In genomic region chr3:112958749-112959560, GRCh38 we compare ENCODE assay signal across 11 cellular contexts. TPM values are rescaled to one million over a fixed set of nuclear protein-coding genes. Genes with fewer than 3 reads are reported as not detected.
DNase-seq lines count a peak whose midpoint lies in the region; ATAC-seq and TF ChIP-seq lines count a peak whose summit lies in the region.
"Had no signal": no experiment of that assay in that cellular context is flagged by ENCODE, and none has a peak within 500 bp of the region (broad histone marks: within the 10 kb centered on the region; RNA-seq: fewer than 3 reads in every experiment).

No MANE protein-coding gene starts in this region.

- H3K27ac ChIP-seq in CD4-positive, CD25-positive, alpha-beta regulatory T cell (ENCODE audit: insufficient read depth, low read length, poor library complexity, severe bottlenecking) = no peak overlapping the region
- no peak overlapping the region for H3K27ac ChIP-seq in psoas muscle

- peaks cover 6 to 20% (median 13%) of the 10 kb centered on the region in 4 donors for H3K4me1 Mint-ChIP-seq in CD4-positive, CD25-positive, alpha-beta regulatory T cell
- peaks cover 24% of the 10 kb centered on the region for H3K4me1 Mint-ChIP-seq in activated naive CD8-positive, alpha-beta T cell treated with anti-CD3 and anti-CD28 coated beads, Interleukin-2, amount 50 U/mL, for 24 hours
- H3K4me1 Mint-ChIP-seq: endodermal cell had no signal

- peak overlapping the region in 3 of 4 donors; percentile 52 to 64 (median 63) for H3K4me3 Mint-ChIP-seq in CD4-positive, CD25-positive, alpha-beta regulatory T cell
- H3K4me3 Mint-ChIP-seq in activated naive CD8-positive, alpha-beta T cell treated with anti-CD3 and anti-CD28 coated beads, Interleukin-2, amount 50 U/mL, for 24 hours = peak overlapping the region; percentile 65
- H3K4me3 Mint-ChIP-seq: endodermal cell had no signal

- peak overlapping the region; percentile 63 for H3K4me3 ChIP-seq in CD4-positive, CD25-positive, alpha-beta regulatory T cell (ENCODE audit: low read depth, low read length)
- H3K4me3 ChIP-seq in HAP-1 (no peak overlapping the region), psoas muscle (no peak overlapping the region)

- H3K36me3 ChIP-seq in CD4-positive, CD25-positive, alpha-beta regulatory T cell (ENCODE audit: control insufficient read depth, insufficient read depth, low read length) = peaks cover 2% of the 10 kb centered on the region
- H3K36me3 ChIP-seq in HAP-1 (replicated peaks) = no peaks in the 10 kb centered on the region
- H3K36me3 ChIP-seq in psoas muscle (ENCODE audit: insufficient read depth in 1 of 2, low read depth in 1 of 2) = no peaks in the 10 kb centered on the region

- H3K27ac Mint-ChIP-seq in CD4-positive, CD25-positive, alpha-beta regulatory T cell = no peak overlapping the region
- peak overlapping the region; percentile 53 for H3K27ac Mint-ChIP-seq in activated naive CD8-positive, alpha-beta T cell treated with anti-CD3 and anti-CD28 coated beads, Interleukin-2, amount 50 U/mL, for 24 hours
- H3K27ac Mint-ChIP-seq: endodermal cell had no signal

- H3K27me3 Mint-ChIP-seq in CD4-positive, CD25-positive, alpha-beta regulatory T cell = peaks cover 6% of the 10 kb centered on the region
- no peaks in the 10 kb centered on the region for H3K27me3 Mint-ChIP-seq in activated naive CD8-positive, alpha-beta T cell treated with anti-CD3 and anti-CD28 coated beads, Interleukin-2, amount 50 U/mL, for 24 hours

- no peaks in the 10 kb centered on the region for H3K27me3 ChIP-seq in CD4-positive, CD25-positive, alpha-beta regulatory T cell (ENCODE audit: control insufficient read depth, insufficient read depth, low read length)
- H3K27me3 ChIP-seq in HAP-1 (ENCODE audit: low read depth) = no peaks in the 10 kb centered on the region
- no peaks in the 10 kb centered on the region for H3K27me3 ChIP-seq in psoas muscle (ENCODE audit: insufficient read depth in 3 of 3, low read length in 2 of 3)

- no peaks in the 10 kb centered on the region for H3K4me1 ChIP-seq in CD4-positive, CD25-positive, alpha-beta regulatory T cell (ENCODE audit: control insufficient read depth, insufficient read depth, low read length, poor library complexity, severe bottlenecking)
- peaks cover 6% of the 10 kb centered on the region for H3K4me1 ChIP-seq in HAP-1
- no peaks in the 10 kb centered on the region for H3K4me1 ChIP-seq in psoas muscle

- peaks cover 7% of the 10 kb centered on the region for H3K36me3 Mint-ChIP-seq in CD4-positive, CD25-positive, alpha-beta regulatory T cell
- peaks cover 20% of the 10 kb centered on the region for H3K36me3 Mint-ChIP-seq in activated naive CD8-positive, alpha-beta T cell treated with anti-CD3 and anti-CD28 coated beads, Interleukin-2, amount 50 U/mL, for 24 hours (ENCODE audit: low read depth)

- WGBS in psoas muscle, 3 donors = 68 to 70% (median 68%) methylated on average over 6 of the region's 6 CpGs

- intact Hi-C loops in psoas muscle (cut with DNase I) = no loop called here

- TF ChIP-seq CTCF in psoas muscle (IDR thresholded peaks at IDR 0.05) = no peak

- no peak for DNase-seq in CD4-positive, CD25-positive, alpha-beta regulatory T cell
- no peak for DNase-seq in activated naive CD8-positive, alpha-beta T cell treated with anti-CD3 and anti-CD28 coated beads, Interleukin-2, amount 50 U/mL, for 24 hours
- DNase-seq in HAP-1 (ENCODE audit: low spot score in 2 of 2) (no peak), psoas muscle (no peak), NCI-H1930 (lab: John Stamatoyannopoulos, UW) (no peak)
- no peak for DNase-seq in central memory CD4-positive, alpha-beta T cell
- DNase-seq: activated CD8-positive, alpha-beta memory T cell treated with anti-CD3 and anti-CD28 coated beads, Interleukin-2, amount 50 U/mL, for 4 hours; endodermal cell; Kasumi-1 had no signal

- peaks cover 8 to 26% of the 10 kb centered on the region in 2 experiments for H3K9me3 ChIP-seq in CD4-positive, CD25-positive, alpha-beta regulatory T cell (ENCODE audit: control insufficient read depth in 2 of 2, low read length in 2 of 2)
- H3K9me3 ChIP-seq in HAP-1 (no peaks in the 10 kb centered on the region), psoas muscle (no peaks in the 10 kb centered on the region)

- ATAC-seq in CD4-positive, CD25-positive, alpha-beta regulatory T cell (ENCODE audit: low read depth in 2 of 2) = peak in 1 of 2 donors; percentile 31
- ATAC-seq in GM18873 (IDR thresholded peaks at IDR 0.05; ENCODE audit: low FRiP score, unreplicated experiment) (peak; percentile 50), HG03108 (IDR thresholded peaks at IDR 0.05; ENCODE audit: unreplicated experiment) (peak; percentile 80), psoas muscle (no peak)
- peak; percentile 71 for ATAC-seq in activated naive CD8-positive, alpha-beta T cell treated with anti-CD3 and anti-CD28 coated beads, Interleukin-2, amount 50 U/mL, for 24 hours

- in situ Hi-C loops in HAP-1 (cut with MboI; ENCODE audit: low sequenced_read_pairs) = no loop called here

- peaks cover 0 to 24% (median 4%) of the 10 kb centered on the region in 7 donors for H3K9me3 Mint-ChIP-seq in CD4-positive, CD25-positive, alpha-beta regulatory T cell
- H3K9me3 Mint-ChIP-seq in activated naive CD8-positive, alpha-beta T cell treated with anti-CD3 and anti-CD28 coated beads, Interleukin-2, amount 50 U/mL, for 24 hours = peaks cover 31% of the 10 kb centered on the region

RNA-seq across cellular contexts. Expression of gene CD200R1, which starts 15.9 kb away (rescaled TPM):
- total RNA-seq in CD4-positive, CD25-positive, alpha-beta regulatory T cell = 7.5 TPM
- polyA plus RNA-seq in CD4-positive, CD25-positive, alpha-beta regulatory T cell = 1 to 10 TPM; 3.9 to 5.2 (median 4.6) TPM
- total RNA-seq in psoas muscle = under 1 TPM; 0.50 to 0.79 (median 0.60) TPM
- under 1 TPM; 0.06 to 0.19 (median 0.09) TPM for polyA plus RNA-seq in psoas muscle

RNA-seq across cellular contexts. Expression of gene GTPBP8, which starts 31.8 kb away (rescaled TPM):
- 17.0 TPM for total RNA-seq in CD4-positive, CD25-positive, alpha-beta regulatory T cell
- polyA plus RNA-seq in CD4-positive, CD25-positive, alpha-beta regulatory T cell = 10 to 100 TPM; 18.1 to 25.7 (median 21.1) TPM
- 10 to 100 TPM; 15.4 to 27.9 (median 22.9) TPM for total RNA-seq in psoas muscle
- 10 to 100 TPM; 20.1 to 41.9 (median 40.5) TPM for polyA plus RNA-seq in psoas muscle

Comparison
In these comparisons a context has a peak if more than half of its experiments do, and no peak if none do; other contexts are left out.
1. ATAC-seq: peak in GM18873 (single experiment), HG03108 (single experiment) and activated naive CD8-positive, alpha-beta T cell treated with anti-CD3 and anti-CD28 coated beads, Interleukin-2, amount 50 U/mL, for 24 hours (single experiment); none in psoas muscle (0 of 4).